ENCODE assay signal across 1 cellular context in genomic region chr17:7280519-7281073, GRCh38.
TF ChIP-seq lines count a peak whose summit lies in the region.

No MANE protein-coding gene starts in this region.

TF ChIP-seq in WTC11, 78 proteins besides CTCF, POLR2A, EP300 and RAD21 (continued from another document):
- TF ChIP-seq IRF1 (CRISPR knock-in tag; IDR thresholded peaks at IDR 0.05) (peak; percentile 52; the same call in 1 of the 2 replicates), AFF4 (CRISPR knock-in tag; IDR thresholded peaks at IDR 0.05; ENCODE audit: borderline replicate concordance) (peak; percentile 60; the same call in 1 of the 2 replicates), ZNF671 (CRISPR knock-in tag; IDR thresholded peaks at IDR 0.05) (no peak), FOXP1 (CRISPR knock-in tag; IDR thresholded peaks at IDR 0.05; ENCODE audit: borderline replicate concordance) (peak; percentile 46; the same call in 1 of the 2 replicates), GRHL2 (CRISPR knock-in tag; IDR thresholded peaks at IDR 0.05; ENCODE audit: insufficient replicate concordance, severe bottlenecking) (no peak), SP1 (CRISPR knock-in tag; conservative IDR thresholded peaks at IDR 0.05) (peak; percentile 59), HMGXB4 (CRISPR knock-in tag; IDR thresholded peaks at IDR 0.05) (peak; percentile 77; the same call in 1 of the 2 replicates), ZBTB21 (CRISPR knock-in tag; IDR thresholded peaks at IDR 0.05; ENCODE audit: borderline replicate concordance) (no peak), E2F5 (CRISPR knock-in tag; IDR thresholded peaks at IDR 0.05) (0 out of 2 replicates have a peak, but pooled peaks have one; percentile 40), MAX (CRISPR knock-in tag; IDR thresholded peaks at IDR 0.05) (peak; percentile 87), TEAD1 (CRISPR knock-in tag; IDR thresholded peaks at IDR 0.05) (peak; percentile 90; the same call in 1 of the 2 replicates), ARID4B (CRISPR knock-in tag; IDR thresholded peaks at IDR 0.05; ENCODE audit: borderline replicate concordance) (peak; percentile 80; the same call in 1 of the 2 replicates), PRDM15 (CRISPR knock-in tag; IDR thresholded peaks at IDR 0.05) (peak; percentile 97), NFE2L1 (CRISPR knock-in tag; IDR thresholded peaks at IDR 0.05) (0 out of 2 replicates have a peak, but pooled peaks have one; percentile 72), NFYB (CRISPR knock-in tag; conservative IDR thresholded peaks at IDR 0.05; ENCODE audit: low read depth) (no peak)
TF ChIP-seq in WTC11: peak in this region for 16.
